In the genomic region with DNA sequence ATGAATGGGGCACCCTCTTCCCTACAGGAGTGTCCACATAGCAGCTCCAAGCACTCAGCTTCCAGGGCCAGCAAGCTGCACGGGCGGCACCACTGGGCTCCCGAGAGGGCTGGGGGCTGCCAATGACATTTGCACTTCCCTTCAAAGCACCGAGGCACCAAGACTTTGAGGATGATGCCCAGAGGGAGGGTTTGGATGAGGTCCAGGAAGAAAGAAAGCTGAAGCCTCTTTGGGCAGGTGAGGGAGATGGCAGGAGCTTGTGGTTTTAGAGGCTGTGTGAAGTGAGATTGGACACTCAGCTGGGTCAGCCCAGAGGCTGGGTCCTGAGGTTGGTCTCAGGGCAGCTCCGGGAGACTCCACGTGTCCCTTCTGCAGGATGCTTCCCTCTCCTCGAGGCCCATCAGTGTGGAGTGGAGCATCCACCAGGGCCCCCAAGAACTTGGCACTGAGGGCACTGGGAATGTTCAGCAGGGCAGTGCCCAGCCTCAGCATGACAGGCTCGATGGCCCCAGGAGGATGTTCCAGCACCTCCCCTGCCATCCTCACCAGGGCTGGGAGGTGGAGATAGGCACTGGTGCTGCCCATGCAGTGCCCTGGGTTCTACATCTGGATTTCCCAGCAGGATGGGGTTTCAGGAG, we compare ENCODE assay signal across 23 cellular contexts. TPM values are rescaled to one million over a fixed set of nuclear protein-coding genes. Genes with fewer than 3 reads are reported as not detected.
DNase-seq lines count a peak whose midpoint lies in the region; ATAC-seq, FAIRE-seq and TF ChIP-seq lines count a peak whose summit lies in the region.
"Had no signal": no experiment of that assay in that cellular context is flagged by ENCODE, and none has a peak within 500 bp of the region (broad histone marks: within the 10 kb centered on the region; RNA-seq: fewer than 3 reads in every experiment).

No MANE protein-coding gene starts in this region.

- H3K27me3 ChIP-seq in colonic mucosa, result no peaks in the 10 kb centered on the region
- H3K27me3 ChIP-seq in smooth muscle cell (ENCODE audit: low read depth), result no peaks in the 10 kb centered on the region
- H3K27me3 ChIP-seq: SJSA1 had no signal

- H3K9ac ChIP-seq in colonic mucosa (ENCODE audit: low read depth in 2 of 2, low read length in 2 of 2) (no peak overlapping the region), smooth muscle cell (ENCODE audit: low read depth) (no peak overlapping the region)

- no peaks in the 10 kb centered on the region for H3K36me3 Mint-ChIP-seq in osteocyte (ENCODE audit: unreplicated experiment)
- H3K36me3 Mint-ChIP-seq: CD4-positive, CD25-positive, alpha-beta regulatory T cell; IgD-negative memory B cell had no signal

- peak overlapping the region; percentile 97 to 98 for H3K27ac ChIP-seq in A549
- H3K27ac ChIP-seq in colonic mucosa, result no peak overlapping the region
- no peak overlapping the region for H3K27ac ChIP-seq in smooth muscle cell (ENCODE audit: low read depth)
- H3K27ac ChIP-seq: SJSA1 had no signal

- no peak for TF ChIP-seq RAD21 in A549 (conservative IDR thresholded peaks at IDR 0.05 in 1 of 2, IDR thresholded peaks at IDR 0.05 in 1 of 2)

- TF ChIP-seq CTCF in A549 (IDR thresholded peaks at IDR 0.05) (no peak), GM10248 (IDR thresholded peaks at IDR 0.05; ENCODE audit: control extremely low read depth, extremely low read depth, low read depth, missing control alignments) (no peak), colonic mucosa (IDR thresholded peaks at IDR 0.05) (no peak), osteocyte (IDR thresholded peaks at IDR 0.05) (no peak), smooth muscle cell (IDR thresholded peaks at IDR 0.05; ENCODE audit: borderline replicate concordance, insufficient read depth, poor library complexity, severe bottlenecking) (no peak)

- no peak for TF ChIP-seq EP300 in A549 (IDR thresholded peaks at IDR 0.05)

- peaks cover 28% of the 10 kb centered on the region for H3F3A ChIP-seq in smooth muscle cell (ENCODE audit: low read depth)

- H4K20me1 ChIP-seq in smooth muscle cell (ENCODE audit: low read depth), result no peaks in the 10 kb centered on the region

- no peak overlapping the region for H3K27ac Mint-ChIP-seq in osteocyte (ENCODE audit: unreplicated experiment)
- H3K27ac Mint-ChIP-seq: CD4-positive, CD25-positive, alpha-beta regulatory T cell; IgD-negative memory B cell had no signal

- no peak overlapping the region for H3K4me3 ChIP-seq in A549
- H3K4me3 ChIP-seq in colonic mucosa, result no peak overlapping the region
- H3K4me3 ChIP-seq in smooth muscle cell, result no peak overlapping the region
- H3K4me3 ChIP-seq: GM12878, SJSA1 had no signal

- no peak for FAIRE-seq in A549 (lab: Jason Lieb, UNC)
- FAIRE-seq: GM12878, HTR-8/SVneo, RCC 7860 had no signal

- DNase-seq in A549 (ENCODE audit: low read depth in 1 of 2, low spot score in 1 of 2), result no peak
- DNase-seq in GM10248 (ENCODE audit: extremely low spot score), result peak; percentile 4
- DNase-seq in colonic mucosa, result peak; percentile 9
- peak; percentile 75 for DNase-seq in osteocyte (ENCODE audit: extremely low spot score, unreplicated experiment)
- no peak for DNase-seq in Kasumi-1 (lab: John Stamatoyannopoulos, UW)
- no peak for DNase-seq in smooth muscle cell (lab: John Stamatoyannopoulos, UW; ENCODE audit: unreplicated experiment)
- DNase-seq in amygdala (lab: John Stamatoyannopoulos, UW), result no peak
- DNase-seq: CD4-positive, CD25-positive, alpha-beta regulatory T cell; COR-L47; DMS 273 treated with DMSO at 0.1 percent for 48 hours; DMS79 treated with DMSO at 0.1 percent for 48 hours; H9; NCI-H1694; NCI-H2081 treated with DMSO at 0.1 percent for 48 hours; NCI-H2171 treated with DMSO at 0.1 percent for 48 hours; NCI-H524 treated with DMSO at 0.1 percent for 48 hours; NCI-H82 had no signal

- no peak overlapping the region for H3K4me2 ChIP-seq in A549
- H3K4me2 ChIP-seq in smooth muscle cell, result no peak overlapping the region

- intact Hi-C loops in colonic mucosa (cut with DNase I), result no loop called here

- ATAC-seq in A549, result no peak
- ATAC-seq: GM12878, Right ventricle myocardium inferior had no signal

- no peaks in the 10 kb centered on the region for H3K79me2 ChIP-seq in smooth muscle cell (ENCODE audit: low read depth)

- peaks cover 70% of the 10 kb centered on the region for H3K4me1 ChIP-seq in A549
- H3K4me1 ChIP-seq in colonic mucosa, result no peaks in the 10 kb centered on the region
- H3K4me1 ChIP-seq in smooth muscle cell (ENCODE audit: low read depth), result peaks cover 16% of the 10 kb centered on the region

- TF ChIP-seq POLR2A in A549 (IDR thresholded peaks at IDR 0.05; ENCODE audit: low read length), result no peak

- H3K27me3 Mint-ChIP-seq in osteocyte (ENCODE audit: unreplicated experiment), result no peaks in the 10 kb centered on the region
- H3K27me3 Mint-ChIP-seq: CD4-positive, CD25-positive, alpha-beta regulatory T cell; IgD-negative memory B cell had no signal

- no peaks in the 10 kb centered on the region for H3K36me3 ChIP-seq in colonic mucosa
- no peaks in the 10 kb centered on the region for H3K36me3 ChIP-seq in smooth muscle cell (ENCODE audit: low read depth)
- H3K36me3 ChIP-seq: SJSA1 had no signal

- peaks cover 28% of the 10 kb centered on the region for H3K9me3 ChIP-seq in A549
- no peaks in the 10 kb centered on the region for H3K9me3 ChIP-seq in colonic mucosa
- no peaks in the 10 kb centered on the region for H3K9me3 ChIP-seq in smooth muscle cell (replicated peaks; ENCODE audit: low read depth)
- H3K9me3 ChIP-seq: SJSA1 had no signal

- no peaks in the 10 kb centered on the region for H3K9me3 Mint-ChIP-seq in osteocyte (ENCODE audit: unreplicated experiment)

- H3K4me1 Mint-ChIP-seq in osteocyte (ENCODE audit: unreplicated experiment), result peaks cover 50% of the 10 kb centered on the region
- H3K4me1 Mint-ChIP-seq: IgD-negative memory B cell had no signal

- 99% methylated on average over 5 of the region's 8 CpGs for WGBS in A549 (ENCODE audit: missing lambda C conversion rate)
- 100% methylated on average over 8 of the region's 8 CpGs for WGBS in smooth muscle cell (ENCODE audit: low lambda C conversion rate)

- H2AFZ ChIP-seq in smooth muscle cell (ENCODE audit: low read depth), result no peak overlapping the region

- CTCF ChIA-PET in A549 (lab: Yijun Ruan, JAX) (interaction anchor here (1.2 to 7.1 kb wide), 3 partner anchors 9 to 1203 kb away, joined by 3 to 57 read pairs (median 3); a partner anchor contains a TSS), GM10248 (lab: Yijun Ruan, JAX) (interaction anchor here (1.2 kb wide), 1 partner anchor 14 kb away, joined by 3 read pairs; no protein-coding TSS in a partner anchor)

- H3K4me3 Mint-ChIP-seq in osteocyte (ENCODE audit: unreplicated experiment), result no peak overlapping the region
- H3K4me3 Mint-ChIP-seq: CD4-positive, CD25-positive, alpha-beta regulatory T cell; H9 had no signal

- POLR2A ChIA-PET in A549 (lab: Yijun Ruan, JAX) (no interaction called here), GM10248 (lab: Yijun Ruan, JAX) (no interaction called here)

TF ChIP-seq in A549, 52 proteins besides CTCF, POLR2A, EP300 and RAD21:
- TF ChIP-seq CHD4 (IDR thresholded peaks at IDR 0.05; ENCODE audit: borderline replicate concordance) (no peak), RCOR1 (IDR thresholded peaks at IDR 0.05; ENCODE audit: low read depth, low read length) (no peak), FOXS1 (CRISPR knock-in tag; IDR thresholded peaks at IDR 0.05) (no peak)
- TF ChIP-seq, protein P1, sequence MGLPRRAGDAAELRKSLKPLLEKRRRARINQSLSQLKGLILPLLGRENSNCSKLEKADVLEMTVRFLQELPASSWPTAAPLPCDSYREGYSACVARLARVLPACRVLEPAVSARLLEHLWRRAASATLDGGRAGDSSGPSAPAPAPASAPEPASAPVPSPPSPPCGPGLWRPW (IDR thresholded peaks at IDR 0.05), result no peak

RNA-seq across cellular contexts. Expression of a gene that starts 54.9 kb away (rescaled TPM):
- polyA plus RNA-seq in A549 (2011; rRNA removed) (291 and 316 TPM in 2 replicates), A549 (2017; fragmentation: RNase III; extraction: RNeasy Plus Mini Kit Qiagen cat#74134 plus additional on column Dnase treatment) (153 to 187 TPM (median 159 TPM) in 3 replicates), smooth muscle cell (1,776 and 1,956 TPM in 2 replicates)
- 154 and 218 TPM in 2 replicates for polyA plus RNA-seq in A549 (2012; cell fraction: cytosol; rRNA removed)
- 290 and 454 TPM in 2 replicates for polyA plus RNA-seq in A549 (2012; cell fraction: nucleus; rRNA removed)
- polyA minus RNA-seq in A549 (2011; rRNA and poly(A)+ RNA removed), result 147 and 182 TPM in 2 replicates
- total RNA-seq in colonic mucosa (10 to 100 TPM; 23.2 to 36.9 TPM), osteocyte (294 and 321 TPM in 2 replicates), smooth muscle cell (4,025 and 5,098 TPM in 2 replicates)

Comparison
In these comparisons a context has a peak if more than half of its experiments do, and no peak if none do; other contexts are left out.
1. DNase-seq: peak in GM10248 (single experiment), colonic mucosa (single experiment) and osteocyte (single experiment); none in A549 (0 of 2), Kasumi-1 (0 of 2), smooth muscle cell (single experiment) and amygdala (0 of 56).
2. H3K27ac ChIP-seq: peak in A549 (2 of 2); none in colonic mucosa (single experiment) and smooth muscle cell (single experiment).
3. RNA of a gene that starts 54.9 kb away (total RNA-seq): 4,025 to 5,098 TPM in smooth muscle cell; 294 to 321 TPM in osteocyte and 23.2 to 36.9 TPM in colonic mucosa; every median in the first group is over 10 times any median in the second.